23 cellular contexts compared by ENCODE assay signal in genomic region chr11:72580648-72580950, GRCh38.
A peak's percentile ranks its signal among the peaks of the same experiment; 100 is the strongest.
DNase-seq lines count a peak whose midpoint lies in the region; ATAC-seq and TF ChIP-seq lines count a peak whose summit lies in the region.
"Had no signal": no experiment of that assay in that cellular context is flagged by ENCODE, and none has a peak within 500 bp of the region (broad histone marks: within the 10 kb centered on the region; RNA-seq: fewer than 3 reads in every experiment).

No MANE protein-coding gene starts in this region.

- H3K4me3 ChIP-seq in HEK293 (ENCODE audit: low read depth, low read length) (no peak overlapping the region), upper lobe of right lung (no peak overlapping the region)
- H3K4me3 ChIP-seq: SJCRH30 had no signal

- H3K27me3 ChIP-seq in upper lobe of right lung: peaks cover 13% of the 10 kb centered on the region
- H3K27me3 ChIP-seq: SJCRH30 had no signal

- H3K36me3 Mint-ChIP-seq in endothelial cell (ENCODE audit: low read depth, unreplicated experiment): peaks cover 27% of the 10 kb centered on the region
- no peaks in the 10 kb centered on the region for H3K36me3 Mint-ChIP-seq in activated naive CD4-positive, alpha-beta T cell treated with anti-CD3 and anti-CD28 coated beads, Interleukin-2, amount 10 ng/mL, durations not matched to agents 7 days and 5 days
- no peaks in the 10 kb centered on the region for H3K36me3 Mint-ChIP-seq in osteocyte (ENCODE audit: unreplicated experiment)

- H3K4me1 ChIP-seq in HEK293 (ENCODE audit: control insufficient read depth, insufficient read depth, low read length) (no peaks in the 10 kb centered on the region), upper lobe of right lung (peaks cover 5% of the 10 kb centered on the region)
- H3K4me1 ChIP-seq: SJCRH30 had no signal

- H3K9me3 ChIP-seq in HEK293 (ENCODE audit: control insufficient read depth, insufficient read depth, low read depth, low read length) (no peaks in the 10 kb centered on the region), upper lobe of right lung (no peaks in the 10 kb centered on the region)
- H3K9me3 ChIP-seq: Caco-2, SJCRH30 had no signal

- ATAC-seq in upper lobe of right lung (no peak), GM18909 (IDR thresholded peaks at IDR 0.05; ENCODE audit: poor library complexity, unreplicated experiment) (no peak)
- ATAC-seq: HCT116, Panc1 had no signal

- no peaks in the 10 kb centered on the region for H3K36me3 ChIP-seq in HEK293 (ENCODE audit: control insufficient read depth in 2 of 2, insufficient read depth in 1 of 2, low read length in 2 of 2)
- no peaks in the 10 kb centered on the region for H3K36me3 ChIP-seq in upper lobe of right lung
- H3K36me3 ChIP-seq: SJCRH30 had no signal

- DNase-seq in activated effector memory CD4-positive, alpha-beta T cell treated with anti-CD3 and anti-CD28 coated beads, Interleukin-2, amount 50 U/mL, for 16 hours: peak; percentile 49
- no peak for DNase-seq in activated effector memory CD4-positive, alpha-beta T cell treated with Interleukin-2 at 50 U/mL for 16 hours
- DNase-seq in endothelial cell (ENCODE audit: low spot score): no peak
- peak; percentile 41 for DNase-seq in upper lobe of right lung
- DNase-seq in activated naive CD4-positive, alpha-beta T cell treated with anti-CD3 and anti-CD28 coated beads, Interleukin-2, amount 10 ng/mL, durations not matched to agents 7 days and 5 days: no peak
- no peak for DNase-seq in osteocyte (ENCODE audit: extremely low spot score, unreplicated experiment)
- DNase-seq: CD4-positive, alpha-beta T cell; DMS 273 treated with DMSO at 0.1 percent for 48 hours; DMS79 treated with DMSO at 0.1 percent for 48 hours; MV-4-11; NCI-H1105 treated with DMSO at 0.1 percent for 48 hours; NCI-H2029 treated with DMSO at 0.1 percent for 48 hours; NCI-H345; NCI-H524; NCI-H774; NK-92 treated with Interleukin-12 subunit alpha and Interleukin-12 subunit beta, amount 100 ng/mL, for 24 hours; SJCRH30 had no signal

- POLR2A ChIA-PET in HEK293 (lab: Yijun Ruan, JAX): no interaction called here

- H3K27ac ChIP-seq in HEK293 (ENCODE audit: extremely low read depth, low read depth, low read length): no peak overlapping the region
- no peak overlapping the region for H3K27ac ChIP-seq in upper lobe of right lung
- H3K27ac ChIP-seq: SJCRH30 had no signal

- TF ChIP-seq CTCF in HEK293 (tag by site-specific recombination; IDR thresholded peaks at IDR 0.05): no peak
- TF ChIP-seq CTCF in endothelial cell (IDR thresholded peaks at IDR 0.05; ENCODE audit: unreplicated experiment): no peak
- TF ChIP-seq CTCF in upper lobe of right lung (IDR thresholded peaks at IDR 0.05): no peak
- TF ChIP-seq CTCF in osteocyte (IDR thresholded peaks at IDR 0.05): no peak

- CTCF ChIA-PET in HEK293 (lab: Yijun Ruan, JAX): interaction anchor here (3.3 kb wide), 1 partner anchor 9 kb away, joined by 12 read pairs; no protein-coding TSS in a partner anchor
- CTCF ChIA-PET in activated naive CD4-positive, alpha-beta T cell treated with anti-CD3 and anti-CD28 coated beads, Interleukin-2, amount 10 ng/mL, durations not matched to agents 7 days and 5 days (lab: Charles Lee): no interaction called here

- H3K27me3 Mint-ChIP-seq in endothelial cell (ENCODE audit: unreplicated experiment) (peaks cover 6% of the 10 kb centered on the region), osteocyte (ENCODE audit: unreplicated experiment) (peaks cover 31% of the 10 kb centered on the region)
- peaks cover 60% of the 10 kb centered on the region for H3K27me3 Mint-ChIP-seq in activated naive CD4-positive, alpha-beta T cell treated with anti-CD3 and anti-CD28 coated beads, Interleukin-2, amount 10 ng/mL, durations not matched to agents 7 days and 5 days

- H3K4me1 Mint-ChIP-seq in endothelial cell (ENCODE audit: unreplicated experiment) (peaks cover 10% of the 10 kb centered on the region), osteocyte (ENCODE audit: unreplicated experiment) (peaks cover 3% of the 10 kb centered on the region)
- H3K4me1 Mint-ChIP-seq in activated naive CD4-positive, alpha-beta T cell treated with anti-CD3 and anti-CD28 coated beads, Interleukin-2, amount 10 ng/mL, durations not matched to agents 7 days and 5 days: peaks cover 16% of the 10 kb centered on the region

- H3K4me3 Mint-ChIP-seq in endothelial cell (ENCODE audit: unreplicated experiment) (peak overlapping the region; percentile 19), osteocyte (ENCODE audit: unreplicated experiment) (no peak overlapping the region)
- H3K4me3 Mint-ChIP-seq in activated naive CD4-positive, alpha-beta T cell treated with anti-CD3 and anti-CD28 coated beads, Interleukin-2, amount 10 ng/mL, durations not matched to agents 7 days and 5 days: no peak overlapping the region
- H3K4me3 Mint-ChIP-seq: CD4-positive, alpha-beta T cell had no signal

- intact Hi-C loops in upper lobe of right lung (cut with DNase I): no loop called here

- H3K9me3 Mint-ChIP-seq in endothelial cell (ENCODE audit: unreplicated experiment): no peaks in the 10 kb centered on the region
- H3K9me3 Mint-ChIP-seq in activated naive CD4-positive, alpha-beta T cell treated with anti-CD3 and anti-CD28 coated beads, Interleukin-2, amount 10 ng/mL, durations not matched to agents 7 days and 5 days: no peaks in the 10 kb centered on the region
- H3K9me3 Mint-ChIP-seq in osteocyte (ENCODE audit: unreplicated experiment): no peaks in the 10 kb centered on the region
- H3K9me3 Mint-ChIP-seq: CD4-positive, alpha-beta T cell; IgD-negative memory B cell had no signal

- H3K27ac Mint-ChIP-seq in endothelial cell (ENCODE audit: unreplicated experiment) (no peak overlapping the region), osteocyte (ENCODE audit: unreplicated experiment) (no peak overlapping the region)
- H3K27ac Mint-ChIP-seq in activated naive CD4-positive, alpha-beta T cell treated with anti-CD3 and anti-CD28 coated beads, Interleukin-2, amount 10 ng/mL, durations not matched to agents 7 days and 5 days: no peak overlapping the region
- H3K27ac Mint-ChIP-seq: CD4-positive, alpha-beta T cell; IgD-negative memory B cell had no signal

TF ChIP-seq in HEK293, 187 proteins besides CTCF, POLR2A, EP300 and RAD21:
- TF ChIP-seq ZNF341 (tag by site-specific recombination; IDR thresholded peaks at IDR 0.05; ENCODE audit: low read depth): peak; percentile 56; the same call in 1 of the 2 replicates
- TF ChIP-seq ZBTB8A (tag by site-specific recombination; IDR thresholded peaks at IDR 0.05): no peak

Comparison
In these comparisons a context has a peak if more than half of its experiments do, and no peak if none do; other contexts are left out.
1. DNase-seq: peak in activated effector memory CD4-positive, alpha-beta T cell treated with anti-CD3 and anti-CD28 coated beads, Interleukin-2, amount 50 U/mL, for 16 hours (single experiment) and upper lobe of right lung (single experiment); none in activated effector memory CD4-positive, alpha-beta T cell treated with Interleukin-2 at 50 U/mL for 16 hours (single experiment), endothelial cell (single experiment), activated naive CD4-positive, alpha-beta T cell treated with anti-CD3 and anti-CD28 coated beads, Interleukin-2, amount 10 ng/mL, durations not matched to agents 7 days and 5 days (single experiment) and osteocyte (single experiment).